Comparison of ENCODE assay signal across 7 cellular contexts in the genomic region with DNA sequence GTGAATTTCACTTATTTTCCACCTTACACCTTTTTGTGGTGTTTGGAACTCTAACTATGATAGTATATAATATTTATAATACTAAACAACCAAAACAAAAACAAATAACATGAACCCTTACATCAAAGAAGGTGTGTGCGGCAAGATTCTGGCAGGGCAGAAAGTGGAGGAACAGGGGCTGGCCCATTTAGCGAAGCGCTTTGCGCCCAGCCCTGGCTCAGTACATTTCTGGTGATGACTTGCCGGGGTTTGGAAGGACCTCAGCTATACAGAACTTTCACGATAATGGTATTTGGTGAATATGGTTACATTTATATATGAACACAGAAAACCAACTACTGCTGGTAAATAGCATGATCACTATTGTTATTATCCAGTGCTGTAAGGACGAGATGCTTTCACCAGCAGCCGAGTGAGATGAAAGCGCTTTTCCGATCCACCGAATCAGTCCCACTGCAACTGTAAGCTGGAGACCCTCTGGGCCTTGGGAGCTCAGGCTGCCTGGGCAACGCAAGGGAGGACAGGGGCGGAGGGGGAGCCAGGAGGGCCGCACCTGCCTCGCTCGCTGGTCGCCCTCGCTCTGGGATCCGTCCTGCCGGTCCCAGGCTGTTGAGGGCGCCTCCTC.
DNase-seq lines count a peak whose midpoint lies in the region; ATAC-seq and TF ChIP-seq lines count a peak whose summit lies in the region.

No MANE protein-coding gene starts in this region.

- H3K79me2 ChIP-seq in HCT116 (ENCODE audit: insufficient read depth, low read length) (no peaks in the 10 kb centered on the region), PC-9 (ENCODE audit: low read depth) (no peaks in the 10 kb centered on the region), parathyroid adenoma (no peaks in the 10 kb centered on the region)

- TF ChIP-seq CTCF in HCT116 (IDR thresholded peaks at IDR 0.05 in 2 of 3, conservative IDR thresholded peaks at IDR 0.05 in 1 of 3; ENCODE audit: borderline replicate concordance in 1 of 3, insufficient read depth in 1 of 3, low read depth in 2 of 3, low read length in 2 of 3) (no peak), PC-9 (conservative IDR thresholded peaks at IDR 0.05) (no peak), endodermal cell (conservative IDR thresholded peaks at IDR 0.05) (no peak), parathyroid adenoma (IDR thresholded peaks at IDR 0.05) (no peak)

- no peaks in the 10 kb centered on the region for H3K36me3 Mint-ChIP-seq in endodermal cell (ENCODE audit: low read depth)

- H3K27me3 Mint-ChIP-seq in endodermal cell (ENCODE audit: insufficient read depth), result peaks cover 41% of the 10 kb centered on the region

- peaks cover 6% of the 10 kb centered on the region; the same call in 1 of the 2 replicates for H3F3A ChIP-seq in PC-9 (ENCODE audit: insufficient read depth, low read depth)

- TF ChIP-seq POLR2A in HCT116 (IDR thresholded peaks at IDR 0.05; ENCODE audit: borderline replicate concordance, extremely low read depth, insufficient read depth, insufficient read length), result no peak

- H4K20me1 ChIP-seq in HCT116 (ENCODE audit: insufficient read depth), result no peaks in the 10 kb centered on the region
- H4K20me1 ChIP-seq in PC-9 (ENCODE audit: insufficient read depth), result no peaks in the 10 kb centered on the region

- no peaks in the 10 kb centered on the region for H3K9me3 ChIP-seq in HCT116 (ENCODE audit: control insufficient read depth in 1 of 2, insufficient read depth in 1 of 2, low read depth in 1 of 2, low read length in 2 of 2)
- H3K9me3 ChIP-seq in PC-9 (ENCODE audit: insufficient read depth, low read depth), result no peaks in the 10 kb centered on the region
- no peaks in the 10 kb centered on the region for H3K9me3 ChIP-seq in endodermal cell (ENCODE audit: control insufficient read depth, low read length)
- no peaks in the 10 kb centered on the region for H3K9me3 ChIP-seq in parathyroid adenoma (ENCODE audit: control insufficient read depth, low read length)

- H3K4me1 ChIP-seq in HCT116 (ENCODE audit: control insufficient read depth in 1 of 2, insufficient read depth in 2 of 2, low read length in 2 of 2) (peaks cover 3 to 16% of the 10 kb centered on the region in 2 experiments; a peak in 2 of 4 replicates), PC-9 (replicated peaks; ENCODE audit: insufficient read depth) (peaks cover 9% of the 10 kb centered on the region), endodermal cell (ENCODE audit: control insufficient read depth, insufficient read depth, low read length) (peaks cover 3% of the 10 kb centered on the region), parathyroid adenoma (no peaks in the 10 kb centered on the region)

- H3K4me3 ChIP-seq in HCT116 (replicated peaks in 1 of 2; ENCODE audit: low read depth in 1 of 2, low read length in 2 of 2) (peak overlapping the region; percentile 67 to 80), PC-9 (peak overlapping the region; percentile 98), endodermal cell (ENCODE audit: low read length) (peak overlapping the region; percentile 82), parathyroid adenoma (ENCODE audit: low read depth, low read length) (peak overlapping the region; percentile 84)

- peak overlapping the region; percentile 63; the same call in 1 of the 2 replicates for H3K27ac ChIP-seq in HCT116 (ENCODE audit: low read depth, low read length)
- H3K27ac ChIP-seq in PC-9, result no peak overlapping the region
- H3K27ac ChIP-seq in endodermal cell (ENCODE audit: low read depth, low read length), result no peak overlapping the region
- peak overlapping the region; percentile 83 for H3K27ac ChIP-seq in parathyroid adenoma

- H3K27ac Mint-ChIP-seq in endodermal cell, result no peak overlapping the region

- DNase-seq in HCT116 (ENCODE audit: low read depth, low spot score), result no peak
- DNase-seq in PC-9, result no peak
- no peak for DNase-seq in endodermal cell
- no peak for DNase-seq in retina
- no peak for DNase-seq in activated CD4-positive, CD25-positive, alpha-beta regulatory T cell treated with anti-CD3 and anti-CD28 coated beads, Interleukin-2, amount 50 U/mL, for 72 hours

- POLR2A ChIA-PET in HCT116 (lab: Charles Lee) (interaction anchor here (0.6 to 1.7 kb wide), 2 partner anchors 10 to 388 kb away, joined by 3 to 4 read pairs; no protein-coding TSS in a partner anchor), PC-9 (lab: Charles Lee; ENCODE audit: unreplicated experiment) (interaction anchor here (0.6 to 0.7 kb wide), 2 partner anchors 23 to 402 kb away, joined by 3 to 8 read pairs; no protein-coding TSS in a partner anchor)

- no peak for TF ChIP-seq RAD21 in HCT116 (IDR thresholded peaks at IDR 0.05; ENCODE audit: low read depth)

- H3K9me3 Mint-ChIP-seq in endodermal cell, result no peaks in the 10 kb centered on the region

- H3K36me3 ChIP-seq in HCT116 (ENCODE audit: control insufficient read depth in 1 of 2, insufficient read depth in 2 of 2, low read length in 2 of 2) (no peaks in the 10 kb centered on the region), PC-9 (ENCODE audit: low read depth) (no peaks in the 10 kb centered on the region), endodermal cell (ENCODE audit: control insufficient read depth, insufficient read depth, low read length) (no peaks in the 10 kb centered on the region), parathyroid adenoma (ENCODE audit: control insufficient read depth, insufficient read depth, low read length) (no peaks in the 10 kb centered on the region)

- RAD21 ChIA-PET in HCT116 (lab: Charles Lee; ENCODE audit: low non-redundant PET in 1 of 2, low total read pairs in 2 of 2, uncharacterized antibody in 2 of 2, unreplicated experiment in 2 of 2), result interaction anchor here in 1 of 2 experiments (0.6 to 1.4 kb wide), 2 partner anchors 80 to 495 kb away, joined by 3 read pairs; no protein-coding TSS in a partner anchor

- no peak for ATAC-seq in HCT116
- ATAC-seq in HG02885 (IDR thresholded peaks at IDR 0.05; ENCODE audit: poor library complexity, unreplicated experiment), result no peak

- H2AFZ ChIP-seq in HCT116 (ENCODE audit: low read depth, low read length, poor library complexity, severe bottlenecking) (peak overlapping the region; percentile 68), PC-9 (peak overlapping the region; percentile 99), parathyroid adenoma (peak overlapping the region; percentile 97)

- H3K9me2 ChIP-seq in HCT116 (ENCODE audit: insufficient read depth) (no peaks in the 10 kb centered on the region), PC-9 (ENCODE audit: insufficient read depth) (no peaks in the 10 kb centered on the region)

- intact Hi-C loops in HCT116 (cut with micrococcal nuclease) (no loop called here), PC-9 (cut with micrococcal nuclease; ENCODE audit: unreplicated experiment) (no loop called here)

- peaks cover 20% of the 10 kb centered on the region for H3K4me1 Mint-ChIP-seq in endodermal cell

- H3K27me3 ChIP-seq in HCT116 (ENCODE audit: insufficient read depth, low read length), result no peaks in the 10 kb centered on the region
- no peaks in the 10 kb centered on the region for H3K27me3 ChIP-seq in PC-9 (ENCODE audit: insufficient read depth, low read depth)
- peaks cover 36% of the 10 kb centered on the region for H3K27me3 ChIP-seq in endodermal cell (ENCODE audit: control insufficient read depth, insufficient read depth, low read length, poor library complexity, severe bottlenecking)
- no peaks in the 10 kb centered on the region for H3K27me3 ChIP-seq in parathyroid adenoma (ENCODE audit: control insufficient read depth, insufficient read depth, low read length)

- no TSS peak for BruUV-seq in HCT116 (replicated peaks; lab: Mats Ljungman, UMichigan)
- no TSS peak for BruUV-seq in PC-9 (replicated peaks; lab: Mats Ljungman, UMichigan)

- H3K4me2 ChIP-seq in HCT116 (ENCODE audit: low read length) (peak overlapping the region; percentile 99), PC-9 (peak overlapping the region; percentile 96), parathyroid adenoma (ENCODE audit: low read length) (peak overlapping the region; percentile 100)

- H3K4me3 Mint-ChIP-seq in endodermal cell, result peak overlapping the region; percentile 56

- H3K9ac ChIP-seq in HCT116 (ENCODE audit: low read length) (peak overlapping the region; percentile 75), endodermal cell (ENCODE audit: extremely low read depth, low read length, poor library complexity, severe bottlenecking) (no peak overlapping the region), parathyroid adenoma (no peak overlapping the region)

- 29 to 33% methylated on average over 3 to 21 of the region's 21 CpGs for WGBS in endodermal cell (ENCODE audit: insufficient coverage in 1 of 2, insufficient read length in 1 of 2), 2 experiments

- CTCF ChIA-PET in HCT116 (lab: Charles Lee), result interaction anchor here (1.0 to 1.6 kb wide), 2 partner anchors 80 to 233 kb away, joined by 3 read pairs; no protein-coding TSS in a partner anchor
- CTCF ChIA-PET in PC-9 (lab: Charles Lee), result interaction anchor here (0.8 kb wide), 1 partner anchor 14 kb away, joined by 4 read pairs; no protein-coding TSS in a partner anchor

TF ChIP-seq in HCT116, 20 proteins besides CTCF, POLR2A, EP300 and RAD21 (continues in another document):
- TF ChIP-seq ZFX (IDR thresholded peaks at IDR 0.05), result no peak
- TF ChIP-seq ZNF274 (IDR thresholded peaks at IDR 0.05; ENCODE audit: low read depth, low read length), result no peak
- TF ChIP-seq EGR1 (IDR thresholded peaks at IDR 0.05; ENCODE audit: low read depth), result no peak
- no peak for TF ChIP-seq SRF (IDR thresholded peaks at IDR 0.05; ENCODE audit: low read depth)
- no peak for TF ChIP-seq YY1 (IDR thresholded peaks at IDR 0.05; ENCODE audit: extremely low read depth, insufficient replicate concordance, low read depth, low read length)
- TF ChIP-seq, protein P1, sequence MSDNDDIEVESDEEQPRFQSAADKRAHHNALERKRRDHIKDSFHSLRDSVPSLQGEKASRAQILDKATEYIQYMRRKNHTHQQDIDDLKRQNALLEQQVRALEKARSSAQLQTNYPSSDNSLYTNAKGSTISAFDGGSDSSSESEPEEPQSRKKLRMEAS (IDR thresholded peaks at IDR 0.05), result no peak
- no peak for TF ChIP-seq JUND (IDR thresholded peaks at IDR 0.05)
- TF ChIP-seq FOSL1 (IDR thresholded peaks at IDR 0.05; ENCODE audit: low read depth), result no peak
- TF ChIP-seq SP1 (IDR thresholded peaks at IDR 0.05; ENCODE audit: low read depth), result no peak
- no peak for TF ChIP-seq CEBPB (IDR thresholded peaks at IDR 0.05; ENCODE audit: low read depth)
- TF ChIP-seq ELF1 (IDR thresholded peaks at IDR 0.05; ENCODE audit: borderline replicate concordance, low read depth), result no peak; the same call in 1 of the 2 replicates
- no peak for TF ChIP-seq SIN3A (IDR thresholded peaks at IDR 0.05; ENCODE audit: low read depth)
- no peak for TF ChIP-seq POLR2AphosphoS5 (IDR thresholded peaks at IDR 0.05; ENCODE audit: low read depth, low read length)

Comparison
In these comparisons a context has a peak if more than half of its experiments do, and no peak if none do; other contexts are left out.
1. H3K27ac ChIP-seq: peak in HCT116 (single experiment) and parathyroid adenoma (single experiment); none in PC-9 (single experiment) and endodermal cell (single experiment).
2. Peak in every context shown above with its lines, with median percentiles within 50 percentile points of each other: H2AFZ ChIP-seq, H3K4me2 ChIP-seq and H3K4me3 ChIP-seq.